In the genomic region with DNA sequence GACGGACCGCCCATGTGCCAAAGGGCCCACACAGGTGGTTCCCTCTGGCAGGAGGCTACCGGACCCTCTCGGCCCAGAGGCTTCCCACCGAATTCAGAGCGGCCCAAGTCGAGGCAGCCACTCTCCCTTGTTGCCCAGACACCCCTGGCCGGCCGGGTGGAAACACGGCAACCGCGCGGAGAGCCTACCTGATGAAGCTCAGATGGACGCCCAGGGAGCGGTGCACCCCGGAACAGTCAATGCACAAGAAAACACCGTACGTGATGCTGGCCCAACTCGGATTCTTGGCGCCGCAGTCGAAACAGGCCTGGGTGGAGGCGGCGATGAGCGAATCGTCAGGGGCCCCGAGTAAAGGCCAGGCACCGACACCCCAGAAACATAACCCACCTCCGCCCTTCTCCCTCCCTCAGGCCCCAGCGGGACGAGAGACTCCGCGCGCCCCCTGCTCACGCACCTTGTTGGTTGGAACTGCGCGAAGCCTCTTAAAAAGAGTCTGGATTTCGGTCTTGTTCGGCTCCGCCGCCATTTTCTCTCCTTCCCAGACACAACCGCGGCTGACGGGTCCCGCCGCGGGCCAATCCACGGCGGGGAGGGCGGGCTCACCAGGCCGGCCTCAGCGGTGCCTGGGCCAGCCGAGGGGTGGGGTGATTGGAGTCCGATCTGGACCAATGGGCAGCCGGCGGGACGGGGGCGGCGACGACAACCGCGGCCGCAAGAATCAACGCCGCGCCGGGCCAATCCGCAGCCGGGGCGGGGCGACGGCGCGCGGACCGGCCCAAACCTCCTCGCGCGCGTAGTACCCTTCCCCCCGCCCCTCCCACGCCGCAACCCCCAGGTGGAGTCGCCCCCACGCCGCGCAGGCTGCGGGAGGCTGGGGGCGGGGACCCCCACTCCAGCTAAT, we compare ENCODE assay signal across 1 cellular context.
TF ChIP-seq lines count a peak whose summit lies in the region.

ARFGAP2 (minus strand) TSS at position 552 of the 901 bp plus-strand sequence; CDS start at position 526, 26 bp downstream.

TF ChIP-seq in A549, 52 proteins besides CTCF, POLR2A, EP300 and RAD21 (continued from another document):
- TF ChIP-seq TP53 (CRISPR knock-in tag; IDR thresholded peaks at IDR 0.05) (0 out of 2 replicates have a peak, but pooled peaks have one; percentile 55), NPAS2 (CRISPR knock-in tag; IDR thresholded peaks at IDR 0.05; ENCODE audit: borderline replicate concordance) (no peak), HEYL (CRISPR knock-in tag; IDR thresholded peaks at IDR 0.05) (no peak), TFCP2L1 (CRISPR knock-in tag; IDR thresholded peaks at IDR 0.05) (0 out of 2 replicates have a peak, but pooled peaks have one; percentile 54), BCL3 (IDR thresholded peaks at IDR 0.05) (no peak), EHF (CRISPR knock-in tag; IDR thresholded peaks at IDR 0.05) (no peak), MYC (IDR thresholded peaks at IDR 0.05; ENCODE audit: borderline replicate concordance, low read length) (0 out of 2 replicates have a peak, but pooled peaks have one; percentile 29), ZC3H11A (IDR thresholded peaks at IDR 0.05) (no peak), NR3C1 (IDR thresholded peaks at IDR 0.05) (no peak), CBX2 (IDR thresholded peaks at IDR 0.05; ENCODE audit: borderline replicate concordance, low read depth) (no peak), CHD2 (IDR thresholded peaks at IDR 0.05; ENCODE audit: low read length, partially characterized antibody) (no peak), RFX5 (IDR thresholded peaks at IDR 0.05) (0 out of 2 replicates have a peak, but pooled peaks have one; percentile 17), PHF8 (IDR thresholded peaks at IDR 0.05; ENCODE audit: borderline replicate concordance, low read depth) (peak; percentile 56), HOXA7 (CRISPR knock-in tag; IDR thresholded peaks at IDR 0.05) (no peak), ZNF302 (CRISPR knock-in tag; IDR thresholded peaks at IDR 0.05) (no peak), KDM5A (IDR thresholded peaks at IDR 0.05) (peak; percentile 98), KDM1A (IDR thresholded peaks at IDR 0.05; ENCODE audit: low read depth) (no peak)
- TF ChIP-seq, protein P1, sequence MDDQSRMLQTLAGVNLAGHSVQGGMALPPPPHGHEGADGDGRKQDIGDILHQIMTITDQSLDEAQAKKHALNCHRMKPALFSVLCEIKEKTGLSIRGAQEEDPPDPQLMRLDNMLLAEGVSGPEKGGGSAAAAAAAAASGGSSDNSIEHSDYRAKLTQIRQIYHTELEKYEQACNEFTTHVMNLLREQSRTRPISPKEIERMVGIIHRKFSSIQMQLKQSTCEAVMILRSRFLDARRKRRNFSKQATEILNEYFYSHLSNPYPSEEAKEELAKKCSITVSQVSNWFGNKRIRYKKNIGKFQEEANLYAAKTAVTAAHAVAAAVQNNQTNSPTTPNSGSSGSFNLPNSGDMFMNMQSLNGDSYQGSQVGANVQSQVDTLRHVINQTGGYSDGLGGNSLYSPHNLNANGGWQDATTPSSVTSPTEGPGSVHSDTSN (IDR thresholded peaks at IDR 0.05): peak; percentile 68; the same call in 1 of the 2 replicates
